Comparison of ENCODE assay signal across 8 cellular contexts in genomic region chr1:207867136-207868081, GRCh38. TPM values are rescaled to one million over a fixed set of nuclear protein-coding genes. Genes with fewer than 3 reads are reported as not detected.
DNase-seq lines count a peak whose midpoint lies in the region; ATAC-seq and TF ChIP-seq lines count a peak whose summit lies in the region.
"Had no signal": no experiment of that assay in that cellular context is flagged by ENCODE, and none has a peak within 500 bp of the region (broad histone marks: within the 10 kb centered on the region; RNA-seq: fewer than 3 reads in every experiment).

No MANE protein-coding gene starts in this region.

- no peak for TF ChIP-seq EP300 in sigmoid colon (IDR thresholded peaks at IDR 0.05)

- WGBS in sigmoid colon, 2 donors: 60 to 73% methylated on average over 18 of the region's 18 CpGs

- TF ChIP-seq POLR2A in sigmoid colon (IDR thresholded peaks at IDR 0.05): no peak

- H3K4me3 Mint-ChIP-seq in IgD-negative memory B cell: peak overlapping the region; percentile 88 to 98 (median 92)
- H3K4me3 Mint-ChIP-seq in activated naive CD8-positive, alpha-beta T cell treated with anti-CD3 and anti-CD28 coated beads for 36 hours: peak overlapping the region; percentile 92

- no peak for TF ChIP-seq CTCF in left ventricle myocardium inferior (IDR thresholded peaks at IDR 0.05; ENCODE audit: borderline replicate concordance)
- TF ChIP-seq CTCF in sigmoid colon (IDR thresholded peaks at IDR 0.05): no peak

- ATAC-seq in HG03175 (IDR thresholded peaks at IDR 0.05; ENCODE audit: unreplicated experiment) (no peak), HG03432 (IDR thresholded peaks at IDR 0.05; ENCODE audit: unreplicated experiment) (no peak)

- H3K27me3 Mint-ChIP-seq in IgD-negative memory B cell: no peaks in the 10 kb centered on the region
- H3K27me3 Mint-ChIP-seq in activated naive CD8-positive, alpha-beta T cell treated with anti-CD3 and anti-CD28 coated beads for 36 hours: no peaks in the 10 kb centered on the region

- DNase-seq in activated naive CD8-positive, alpha-beta T cell treated with anti-CD3 and anti-CD28 coated beads for 36 hours: peak; percentile 33
- peak; percentile 63 for DNase-seq in left ventricle myocardium inferior
- DNase-seq in sigmoid colon: peak; percentile 85
- no peak for DNase-seq in NCI-H748 (lab: John Stamatoyannopoulos, UW; ENCODE audit: unreplicated experiment)

- H3K36me3 Mint-ChIP-seq in IgD-negative memory B cell: no peaks in the 10 kb centered on the region
- peaks cover 33% of the 10 kb centered on the region for H3K36me3 Mint-ChIP-seq in activated naive CD8-positive, alpha-beta T cell treated with anti-CD3 and anti-CD28 coated beads for 36 hours

- H3K27me3 ChIP-seq in left ventricle myocardium inferior (ENCODE audit: low read depth): no peaks in the 10 kb centered on the region
- no peaks in the 10 kb centered on the region for H3K27me3 ChIP-seq in sigmoid colon

- H3K36me3 ChIP-seq in left ventricle myocardium inferior: peaks cover 9% of the 10 kb centered on the region
- peaks cover 0 to 11% (median 5%) of the 10 kb centered on the region in 4 donors for H3K36me3 ChIP-seq in sigmoid colon

- H3K9me3 Mint-ChIP-seq in IgD-negative memory B cell: no peaks in the 10 kb centered on the region
- H3K9me3 Mint-ChIP-seq in activated naive CD8-positive, alpha-beta T cell treated with anti-CD3 and anti-CD28 coated beads for 36 hours: no peaks in the 10 kb centered on the region

- H3K27ac Mint-ChIP-seq in IgD-negative memory B cell: peak overlapping the region; percentile 21 to 74 (median 59)
- H3K27ac Mint-ChIP-seq in activated naive CD8-positive, alpha-beta T cell treated with anti-CD3 and anti-CD28 coated beads for 36 hours: peak overlapping the region; percentile 84

- H3K4me3 ChIP-seq in left ventricle myocardium inferior (peak overlapping the region; percentile 89), sigmoid colon (peak overlapping the region; percentile 75 to 97 (median 84))

- peak overlapping the region; percentile 99 for H3K27ac ChIP-seq in left ventricle myocardium inferior (replicated peaks)
- peak overlapping the region; percentile 92 to 96 (median 96) for H3K27ac ChIP-seq in sigmoid colon
- H3K27ac ChIP-seq: SK-N-MC had no signal

- H3K4me1 Mint-ChIP-seq in IgD-negative memory B cell: peaks cover 42 to 72% (median 42%) of the 10 kb centered on the region in 3 donors
- H3K4me1 Mint-ChIP-seq in activated naive CD8-positive, alpha-beta T cell treated with anti-CD3 and anti-CD28 coated beads for 36 hours: peaks cover 71% of the 10 kb centered on the region

- no peaks in the 10 kb centered on the region for H3K9me3 ChIP-seq in left ventricle myocardium inferior (replicated peaks)
- H3K9me3 ChIP-seq in sigmoid colon: no peaks in the 10 kb centered on the region

- intact Hi-C loops in left ventricle myocardium inferior (cut with micrococcal nuclease): loop anchor here (5.0 kb wide), 1 partner anchor 40 kb away; no protein-coding TSS in a partner anchor
- intact Hi-C loops in sigmoid colon (cut with DNase I): no loop called here

- H3K4me1 ChIP-seq in left ventricle myocardium inferior (peaks cover 76% of the 10 kb centered on the region), sigmoid colon (peaks cover 0 to 71% (median 65%) of the 10 kb centered on the region in 4 donors)

RNA-seq across cellular contexts. Expression of gene CD34, which starts 43.5 kb away (rescaled TPM):
- not detected for polyA plus RNA-seq in IgD-negative memory B cell
- under 1 TPM in 1 of 2 experiments, not detected in 1; 0.02 TPM for total RNA-seq in activated naive CD8-positive, alpha-beta T cell treated with anti-CD3 and anti-CD28 coated beads for 36 hours
- total RNA-seq in left ventricle myocardium inferior: 69.6 TPM
- total RNA-seq in sigmoid colon: 10 to 100 TPM; 15.9 to 58.7 (median 32.1) TPM
- 10 to 100 TPM in 1 of 3 donors, 1 to 10 TPM in 2; 1.8 to 10.2 (median 8.4) TPM for polyA plus RNA-seq in sigmoid colon

Comparison
In these comparisons a context has a peak if more than half of its experiments do, and no peak if none do; other contexts are left out.
1. RNA of gene CD34, which starts 43.5 kb away (total RNA-seq): 69.6 TPM in left ventricle myocardium inferior (single experiment) and 15.9 to 58.7 TPM in sigmoid colon; 0.02 TPM in activated naive CD8-positive, alpha-beta T cell treated with anti-CD3 and anti-CD28 coated beads for 36 hours; every median in the first group is over 10 times any median in the second.